14 cellular contexts compared by ENCODE assay signal in the genomic region with DNA sequence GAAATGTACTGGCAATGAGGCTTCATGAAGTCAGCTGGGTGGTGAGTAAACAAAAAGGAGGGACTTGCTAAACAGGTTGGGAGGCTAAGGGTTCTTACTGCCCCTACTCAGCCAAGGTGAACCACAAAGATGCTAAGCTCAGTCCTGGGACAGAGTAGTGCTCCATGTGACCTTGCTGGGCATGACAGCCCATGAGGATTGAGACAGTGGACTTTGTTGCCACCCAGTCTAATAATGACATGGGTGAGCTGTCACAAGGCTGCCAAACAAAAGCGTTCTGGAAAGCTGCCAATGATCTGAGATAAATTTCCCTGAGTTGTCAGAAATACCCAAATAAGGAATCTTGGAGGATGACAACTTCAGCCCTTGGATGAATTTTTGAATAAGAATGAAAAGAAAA.
DNase-seq lines count a peak whose midpoint lies in the region; ATAC-seq, FAIRE-seq and TF ChIP-seq lines count a peak whose summit lies in the region.
"Had no signal": no experiment of that assay in that cellular context is flagged by ENCODE, and none has a peak within 500 bp of the region (broad histone marks: within the 10 kb centered on the region; RNA-seq: fewer than 3 reads in every experiment).

No MANE protein-coding gene starts in this region.

- H4K20me1 ChIP-seq in HepG2 (ENCODE audit: insufficient read depth, low read length) (no peaks in the 10 kb centered on the region; the same call in 1 of the 2 replicates), PC-9 (ENCODE audit: insufficient read depth) (no peaks in the 10 kb centered on the region; the same call in 1 of the 2 replicates), GM23338 (replicated peaks; ENCODE audit: insufficient read depth) (no peaks in the 10 kb centered on the region)

- H3K36me3 ChIP-seq in liver (ENCODE audit: control insufficient read depth in 4 of 4, insufficient read depth in 3 of 4, low read depth in 1 of 4, low read length in 3 of 4): peaks cover 17 to 85% (median 81%) of the 10 kb centered on the region in 4 donors
- peaks cover 39 to 89% of the 10 kb centered on the region in 2 experiments for H3K36me3 ChIP-seq in HepG2 (replicated peaks in 1 of 2; ENCODE audit: control insufficient read depth in 1 of 2, insufficient read depth in 2 of 2, low read length in 2 of 2)
- 0 out of 2 replicates have a peak, but pooled peaks cover 8% of the 10 kb centered on the region for H3K36me3 ChIP-seq in PC-9 (ENCODE audit: low read depth)
- peaks cover 99% of the 10 kb centered on the region for H3K36me3 ChIP-seq in upper lobe of right lung
- H3K36me3 ChIP-seq in GM23338 (ENCODE audit: insufficient read depth): no peaks in the 10 kb centered on the region
- H3K36me3 ChIP-seq: breast epithelium had no signal

- BruUV-seq in HepG2 (replicated peaks; lab: Mats Ljungman, UMichigan) (no TSS peak), PC-9 (replicated peaks; lab: Mats Ljungman, UMichigan) (no TSS peak)

- H3K4me3 ChIP-seq in liver (ENCODE audit: low read depth in 1 of 3, low read length in 3 of 3) (no peak overlapping the region), HepG2 (replicated peaks in 1 of 3; ENCODE audit: insufficient read depth in 1 of 3, low read depth in 2 of 3, low read length in 3 of 3) (no peak overlapping the region), PC-9 (no peak overlapping the region), upper lobe of right lung (no peak overlapping the region), GM23338 (no peak overlapping the region)
- H3K4me3 ChIP-seq: breast epithelium had no signal

- no peak overlapping the region for H2AFZ ChIP-seq in HepG2 (ENCODE audit: low read length)
- no peak overlapping the region for H2AFZ ChIP-seq in PC-9
- H2AFZ ChIP-seq in GM23338: no peak overlapping the region

- DNase-seq in HepG2 (ENCODE audit: low spot score) (no peak), PC-9 (peak; percentile 11 to 80), inferior parietal cortex (ENCODE audit: extremely low spot score) (peak; percentile 43), upper lobe of right lung (no peak), GM23338 (ENCODE audit: low spot score) (no peak), NCI-H2107 treated with DMSO at 0.1 percent for 48 hours (lab: John Stamatoyannopoulos, UW; ENCODE audit: unreplicated experiment) (no peak)
- DNase-seq: activated CD4-positive, alpha-beta T cell treated with anti-CD3 and anti-CD28 coated beads, Interleukin-2, amount 10 ng/mL, durations not matched to agents 7 days and 5 days; activated effector memory CD4-positive, alpha-beta T cell treated with anti-CD3 and anti-CD28 coated beads, Interleukin-2, amount 50 U/mL, for 16 hours; Karpas-422; naive thymus-derived CD4-positive, alpha-beta T cell; NK-92 treated with Interleukin-12 subunit alpha and Interleukin-12 subunit beta, amount 100 ng/mL, for 24 hours had no signal

- whole genome bisulfite sequencing in liver: 68% methylated on average over 1 of the region's 1 CpG
- 82% methylated on average over 1 of the region's 1 CpG for WGBS in HepG2 (ENCODE audit: low lambda C conversion rate)

- TF ChIP-seq EP300 in HepG2 (IDR thresholded peaks at IDR 0.05; ENCODE audit: low read depth in 2 of 2, low read length in 2 of 2) (no peak), HepG2 (CRISPR knock-in tag; IDR thresholded peaks at IDR 0.05; ENCODE audit: borderline replicate concordance) (no peak)

- H3K4me1 ChIP-seq in liver (ENCODE audit: control insufficient read depth in 4 of 4, insufficient read depth in 4 of 4, low read length in 3 of 4) (no peaks in the 10 kb centered on the region), HepG2 (ENCODE audit: insufficient read depth, low read length) (no peaks in the 10 kb centered on the region), PC-9 (replicated peaks; ENCODE audit: insufficient read depth) (peaks cover 15% of the 10 kb centered on the region), upper lobe of right lung (no peaks in the 10 kb centered on the region), GM23338 (ENCODE audit: insufficient read depth) (no peaks in the 10 kb centered on the region)
- H3K4me1 ChIP-seq: breast epithelium had no signal

- H3K4me3 Mint-ChIP-seq in GM23338: no peak overlapping the region
- H3K4me3 Mint-ChIP-seq: activated CD4-positive, alpha-beta T cell treated with anti-CD3 and anti-CD28 coated beads, Interleukin-2, amount 10 ng/mL, durations not matched to agents 7 days and 5 days; naive thymus-derived CD4-positive, alpha-beta T cell had no signal

- H3K27me3 ChIP-seq in liver (ENCODE audit: control insufficient read depth in 4 of 4, insufficient read depth in 4 of 4, low read length in 3 of 4) (no peaks in the 10 kb centered on the region), HepG2 (ENCODE audit: control insufficient read depth in 1 of 2, insufficient read depth in 2 of 2, low read length in 2 of 2) (no peaks in the 10 kb centered on the region), PC-9 (ENCODE audit: insufficient read depth, low read depth) (no peaks in the 10 kb centered on the region), upper lobe of right lung (no peaks in the 10 kb centered on the region), GM23338 (ENCODE audit: insufficient read depth) (no peaks in the 10 kb centered on the region)
- H3K27me3 ChIP-seq: breast epithelium had no signal

- H3F3A ChIP-seq in PC-9 (ENCODE audit: insufficient read depth, low read depth) (0 out of 2 replicates have a peak, but pooled peaks cover 5% of the 10 kb centered on the region), GM23338 (replicated peaks; ENCODE audit: low read depth) (no peaks in the 10 kb centered on the region)

- no peaks in the 10 kb centered on the region for H3K9me2 ChIP-seq in PC-9 (ENCODE audit: insufficient read depth)
- no peaks in the 10 kb centered on the region for H3K9me2 ChIP-seq in GM23338 (ENCODE audit: insufficient read depth)

- TF ChIP-seq CTCF in liver (IDR thresholded peaks at IDR 0.05; ENCODE audit: low read depth, low read length, missing input control) (no peak), HepG2 (CRISPR knock-in tag; IDR thresholded peaks at IDR 0.05) (no peak), PC-9 (conservative IDR thresholded peaks at IDR 0.05) (no peak), upper lobe of right lung (IDR thresholded peaks at IDR 0.05) (no peak), GM23338 (conservative IDR thresholded peaks at IDR 0.05; ENCODE audit: low read depth in 2 of 2) (no peak)

- in situ Hi-C loops in HepG2 (cut with HindIII; ENCODE audit: extremely low pct_ligation_motif_present, low pct_unique_long_range_greater_than_20kb): no loop called here

- H3K79me2 ChIP-seq in HepG2 (ENCODE audit: insufficient read depth, low read length) (no peaks in the 10 kb centered on the region), PC-9 (ENCODE audit: low read depth) (no peaks in the 10 kb centered on the region), GM23338 (replicated peaks; ENCODE audit: insufficient read depth) (no peaks in the 10 kb centered on the region)

- no peaks in the 10 kb centered on the region for H3K9me3 Mint-ChIP-seq in GM23338
- H3K9me3 Mint-ChIP-seq: activated CD4-positive, alpha-beta T cell treated with anti-CD3 and anti-CD28 coated beads, Interleukin-2, amount 10 ng/mL, durations not matched to agents 7 days and 5 days had no signal

- no peak overlapping the region for H3K27ac Mint-ChIP-seq in GM23338
- H3K27ac Mint-ChIP-seq: activated CD4-positive, alpha-beta T cell treated with anti-CD3 and anti-CD28 coated beads, Interleukin-2, amount 10 ng/mL, durations not matched to agents 7 days and 5 days had no signal

- H3K9me3 ChIP-seq in liver (ENCODE audit: control insufficient read depth in 4 of 4, low read length in 3 of 4) (no peaks in the 10 kb centered on the region), HepG2 (ENCODE audit: low read length) (no peaks in the 10 kb centered on the region), PC-9 (ENCODE audit: insufficient read depth, low read depth) (no peaks in the 10 kb centered on the region), upper lobe of right lung (no peaks in the 10 kb centered on the region)
- H3K9me3 ChIP-seq: breast epithelium had no signal

- TF ChIP-seq RAD21 in liver (IDR thresholded peaks at IDR 0.05): no peak
- no peak for TF ChIP-seq RAD21 in HepG2 (CRISPR knock-in tag; IDR thresholded peaks at IDR 0.05)

- TF ChIP-seq POLR2A in HepG2 (IDR thresholded peaks at IDR 0.05; ENCODE audit: insufficient read depth in 1 of 2, low read depth in 2 of 2, low read length in 2 of 2): no peak

- intact Hi-C loops in HepG2 (cut with micrococcal nuclease; ENCODE audit: unreplicated experiment) (no loop called here), PC-9 (cut with micrococcal nuclease; ENCODE audit: unreplicated experiment) (no loop called here), upper lobe of right lung (cut with DNase I) (no loop called here)

- FAIRE-seq in HepG2 (lab: Jason Lieb, UNC): no peak

- no peak overlapping the region for H3K27ac ChIP-seq in liver (ENCODE audit: low read depth in 1 of 2, low read length in 2 of 2)
- H3K27ac ChIP-seq in HepG2 (ENCODE audit: extremely low read length, insufficient read depth, low read length): no peak overlapping the region
- no peak overlapping the region for H3K27ac ChIP-seq in PC-9
- no peak overlapping the region for H3K27ac ChIP-seq in upper lobe of right lung
- no peak overlapping the region for H3K27ac ChIP-seq in GM23338 (ENCODE audit: low read depth)
- H3K27ac ChIP-seq: breast epithelium had no signal

- ATAC-seq in HepG2 (no peak), upper lobe of right lung (peak; percentile 40), GM23338 (no peak), GM21515 (IDR thresholded peaks at IDR 0.05; ENCODE audit: unreplicated experiment) (no peak)
- ATAC-seq: naive thymus-derived CD4-positive, alpha-beta T cell had no signal

- CTCF ChIA-PET in HepG2 (lab: Yijun Ruan, JAX; ENCODE audit: low intra/inter-chr PET ratio, low total read pairs) (no interaction called here), PC-9 (lab: Charles Lee) (no interaction called here)

- no peak overlapping the region for H3K4me2 ChIP-seq in HepG2 (ENCODE audit: low read depth, low read length)
- no peak overlapping the region for H3K4me2 ChIP-seq in PC-9
- H3K4me2 ChIP-seq in GM23338: no peak overlapping the region

- H3K9ac ChIP-seq in liver (ENCODE audit: low read depth in 1 of 2, low read length in 2 of 2): no peak overlapping the region
- H3K9ac ChIP-seq in HepG2 (ENCODE audit: insufficient read depth, low read depth, low read length): no peak overlapping the region

- H3K4me1 Mint-ChIP-seq in GM23338: no peaks in the 10 kb centered on the region
- H3K4me1 Mint-ChIP-seq: activated CD4-positive, alpha-beta T cell treated with anti-CD3 and anti-CD28 coated beads, Interleukin-2, amount 10 ng/mL, durations not matched to agents 7 days and 5 days; naive thymus-derived CD4-positive, alpha-beta T cell had no signal

- POLR2A ChIA-PET in HepG2 (lab: Yijun Ruan, JAX) (no interaction called here), PC-9 (lab: Charles Lee; ENCODE audit: unreplicated experiment) (no interaction called here)

- H3K36me3 Mint-ChIP-seq in GM23338 (ENCODE audit: low read depth): peaks cover 11% of the 10 kb centered on the region; the same call in 2 of the 3 replicates

- no peaks in the 10 kb centered on the region for H3K27me3 Mint-ChIP-seq in GM23338 (ENCODE audit: insufficient read depth, low read depth, poor library complexity)
- H3K27me3 Mint-ChIP-seq: activated CD4-positive, alpha-beta T cell treated with anti-CD3 and anti-CD28 coated beads, Interleukin-2, amount 10 ng/mL, durations not matched to agents 7 days and 5 days; naive thymus-derived CD4-positive, alpha-beta T cell had no signal

Comparison
In these comparisons a context has a peak if more than half of its experiments do, and no peak if none do; other contexts are left out.
1. DNase-seq: peak in PC-9 (2 of 2) and inferior parietal cortex (single experiment); none in HepG2 (single experiment), upper lobe of right lung (single experiment), GM23338 (single experiment) and NCI-H2107 treated with DMSO at 0.1 percent for 48 hours (single experiment).